Comparison of ENCODE assay signal across 8 cellular contexts in genomic region chr1:171645553-171646336, GRCh38. TPM values are rescaled to one million over a fixed set of nuclear protein-coding genes. Genes with fewer than 3 reads are reported as not detected.
DNase-seq lines count a peak whose midpoint lies in the region; ATAC-seq and TF ChIP-seq lines count a peak whose summit lies in the region.

No MANE protein-coding gene starts in this region.

- H2AFZ ChIP-seq in PC-9 = no peak overlapping the region

- H4K20me1 ChIP-seq in PC-9 (ENCODE audit: insufficient read depth) = no peaks in the 10 kb centered on the region

- H3K9me2 ChIP-seq in PC-9 (ENCODE audit: insufficient read depth) = no peaks in the 10 kb centered on the region

- TF ChIP-seq CTCF in GM10266 (IDR thresholded peaks at IDR 0.05; ENCODE audit: control insufficient read depth, insufficient read depth, low read depth, missing control alignments) (no peak), PC-9 (conservative IDR thresholded peaks at IDR 0.05) (no peak)

- H3K79me2 ChIP-seq in PC-9 (ENCODE audit: low read depth) = no peaks in the 10 kb centered on the region

- no peaks in the 10 kb centered on the region for H3K36me3 ChIP-seq in PC-9 (ENCODE audit: low read depth)

- H3K4me3 ChIP-seq in PC-9 = no peak overlapping the region

- no peaks in the 10 kb centered on the region for H3F3A ChIP-seq in PC-9 (ENCODE audit: insufficient read depth, low read depth)

- no peaks in the 10 kb centered on the region for H3K27me3 ChIP-seq in PC-9 (ENCODE audit: insufficient read depth, low read depth)

- no peak for ATAC-seq in HG02763 (IDR thresholded peaks at IDR 0.05; ENCODE audit: unreplicated experiment)

- CTCF ChIA-PET in PC-9 (lab: Charles Lee) = interaction anchor here (0.6 to 2.3 kb wide), 6 partner anchors 9 to 338 kb away, joined by 3 to 17 read pairs (median 4); no protein-coding TSS in a partner anchor

- no peak overlapping the region for H3K4me2 ChIP-seq in PC-9

- no peaks in the 10 kb centered on the region for H3K9me3 ChIP-seq in PC-9 (ENCODE audit: insufficient read depth, low read depth)

- no TSS peak for BruUV-seq in PC-9 (replicated peaks; lab: Mats Ljungman, UMichigan)

- H3K27ac ChIP-seq in PC-9 = no peak overlapping the region

- H3K4me1 ChIP-seq in PC-9 (replicated peaks; ENCODE audit: insufficient read depth) = no peaks in the 10 kb centered on the region

- POLR2A ChIA-PET in PC-9 (lab: Charles Lee; ENCODE audit: unreplicated experiment) = no interaction called here

- intact Hi-C loops in PC-9 (cut with micrococcal nuclease; ENCODE audit: unreplicated experiment) = loop anchor here (1.0 to 10.0 kb wide), 6 partner anchors 71 to 769 kb away; partner anchors contain the start of gene METTL13

- DNase-seq in AG08395 (ENCODE audit: low spot score) = peak; percentile 84
- peak; percentile 58 to 76 for DNase-seq in NCI-H524 (lab: John Stamatoyannopoulos, UW)
- DNase-seq in fibroblast of gingiva (ENCODE audit: low read depth) = peak; percentile 84
- peak; percentile 63 for DNase-seq in mucosa of gallbladder (ENCODE audit: low spot score)
- DNase-seq in MV-4-11 (lab: John Stamatoyannopoulos, UW) = no peak
- no peak for DNase-seq in GM10266 (ENCODE audit: extremely low spot score)
- DNase-seq in PC-9 = no peak

RNA-seq across cellular contexts. Expression of gene MYOC, which starts 6.7 kb away (rescaled TPM):
- 2.4 TPM for total RNA-seq in mucosa of gallbladder
- not detected in 2 replicates for total RNA-seq in PC-9 (2021)

RNA-seq across cellular contexts. Expression of gene MYOCOS, which starts 23.7 kb away (rescaled TPM):
- not detected for total RNA-seq in mucosa of gallbladder
- not detected in 2 replicates for total RNA-seq in PC-9 (2021)

Comparison
In these comparisons a context has a peak if more than half of its experiments do, and no peak if none do; other contexts are left out.
1. DNase-seq: peak in AG08395 (single experiment), NCI-H524 (2 of 2), fibroblast of gingiva (single experiment) and mucosa of gallbladder (single experiment); none in MV-4-11 (single experiment), GM10266 (single experiment) and PC-9 (0 of 2).